In the genomic region with DNA sequence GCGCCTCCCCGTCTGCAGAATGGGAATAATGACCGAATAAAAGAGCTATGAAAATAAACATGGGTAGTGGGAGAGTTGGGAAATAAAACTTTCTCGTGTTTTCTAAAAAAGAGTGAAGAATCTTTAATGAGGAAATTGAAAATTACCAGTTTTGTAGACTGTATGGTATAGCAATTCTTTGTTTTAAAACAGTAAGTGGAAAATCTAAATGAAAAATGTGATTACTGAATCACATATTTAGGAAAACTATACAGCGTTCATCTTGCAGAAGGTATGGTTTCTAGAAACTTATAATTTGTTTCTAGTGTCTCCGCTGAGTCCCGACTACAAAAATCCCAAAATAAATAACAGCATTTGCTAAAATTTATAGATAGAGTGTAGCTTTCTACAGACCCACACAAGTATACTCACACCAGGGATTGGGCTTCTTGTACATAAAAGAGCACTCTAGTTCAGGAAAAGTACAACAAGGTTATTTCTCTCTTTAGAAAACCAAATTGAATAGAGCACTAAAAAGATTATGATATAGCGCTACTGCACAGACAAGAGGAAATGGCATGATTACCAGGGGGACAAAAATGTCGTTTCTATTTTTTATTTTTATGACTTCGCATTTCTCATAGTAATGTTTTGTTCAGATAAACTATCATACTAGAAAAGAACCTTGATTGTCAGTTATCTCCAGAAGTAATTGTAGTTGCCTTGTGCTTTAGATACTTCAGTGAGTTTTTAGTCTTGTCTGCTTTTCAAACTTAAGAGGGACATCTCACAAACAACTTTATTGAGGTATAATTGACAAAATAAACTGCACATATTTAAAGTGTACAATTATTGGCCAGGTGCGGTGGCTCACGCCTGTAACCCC, we compare ENCODE assay signal across 8 cellular contexts. TPM values are rescaled to one million over a fixed set of nuclear protein-coding genes. Genes with fewer than 3 reads are reported as not detected.
DNase-seq lines count a peak whose midpoint lies in the region; ATAC-seq, FAIRE-seq and TF ChIP-seq lines count a peak whose summit lies in the region.

No MANE protein-coding gene starts in this region.

- WGBS in right lobe of liver (ENCODE audit: insufficient coverage, low coverage, low lambda C conversion rate, missing lambda C conversion rate), result 9% methylated on average over 10 of the region's 12 CpGs
- WGBS in upper lobe of left lung, 2 donors, result 34 to 36% methylated on average over 12 of the region's 12 CpGs

- H3K27me3 Mint-ChIP-seq in astrocyte (ENCODE audit: low read depth, unreplicated experiment), result no peaks in the 10 kb centered on the region

- H3K4me2 ChIP-seq in astrocyte (ENCODE audit: low read length), result peak overlapping the region; percentile 87

- intact Hi-C loops in Right ventricle myocardium inferior (cut with DNase I) (loop anchor here (1.0 to 5.0 kb wide), 2 partner anchors 232 to 256 kb away; a partner anchor contains a TSS), right lobe of liver (cut with DNase I) (loop anchor here in 1 of 2 donors (10.0 kb wide), 1 partner anchor 253 kb away; no protein-coding TSS in a partner anchor)

- no peak for DNase-seq in cardiac muscle cell (ENCODE audit: low read depth in 1 of 2, low spot score in 1 of 2)
- no peak for DNase-seq in Right ventricle myocardium inferior (ENCODE audit: missing footprints)
- no peak for DNase-seq in astrocyte (ENCODE audit: low read depth)
- no peak for DNase-seq in right lobe of liver
- no peak for DNase-seq in upper lobe of left lung
- no peak for DNase-seq in NCI-H510A treated with DMSO at 0.1 percent for 48 hours (lab: John Stamatoyannopoulos, UW)
- no peak for DNase-seq in HTR-8/SVneo (ENCODE audit: insufficient read length, low spot score)

- H3K27ac ChIP-seq in cardiac muscle cell, result peak overlapping the region; percentile 99
- peak overlapping the region; percentile 36 for H3K27ac ChIP-seq in astrocyte (ENCODE audit: low read depth, low read length)
- peak overlapping the region; percentile 39 to 91 (median 88) for H3K27ac ChIP-seq in right lobe of liver
- peak overlapping the region; percentile 94 to 99 (median 95) for H3K27ac ChIP-seq in upper lobe of left lung

- H3K9me3 ChIP-seq in cardiac muscle cell (ENCODE audit: low read depth), result no peaks in the 10 kb centered on the region
- no peaks in the 10 kb centered on the region for H3K9me3 ChIP-seq in astrocyte (ENCODE audit: insufficient read depth, low read depth, low read length)
- no peaks in the 10 kb centered on the region for H3K9me3 ChIP-seq in right lobe of liver
- H3K9me3 ChIP-seq in upper lobe of left lung, result no peaks in the 10 kb centered on the region

- TF ChIP-seq POLR2A in right lobe of liver (IDR thresholded peaks at IDR 0.05), result no peak
- no peak for TF ChIP-seq POLR2A in upper lobe of left lung (IDR thresholded peaks at IDR 0.05)

- no peaks in the 10 kb centered on the region for H3K36me3 Mint-ChIP-seq in astrocyte (ENCODE audit: low read depth, unreplicated experiment)

- H3K27me3 ChIP-seq in cardiac muscle cell, result no peaks in the 10 kb centered on the region
- H3K27me3 ChIP-seq in astrocyte (ENCODE audit: insufficient read depth, low read length), result no peaks in the 10 kb centered on the region
- no peaks in the 10 kb centered on the region for H3K27me3 ChIP-seq in right lobe of liver
- no peaks in the 10 kb centered on the region for H3K27me3 ChIP-seq in upper lobe of left lung

- no peaks in the 10 kb centered on the region for H3K9me3 Mint-ChIP-seq in astrocyte (ENCODE audit: unreplicated experiment)

- H3K4me1 ChIP-seq in cardiac muscle cell (ENCODE audit: low read depth), result peaks cover 15% of the 10 kb centered on the region
- H3K4me1 ChIP-seq in astrocyte (ENCODE audit: insufficient read depth, low read length), result no peaks in the 10 kb centered on the region
- peaks cover 0 to 40% (median 6%) of the 10 kb centered on the region in 4 donors for H3K4me1 ChIP-seq in right lobe of liver
- H3K4me1 ChIP-seq in upper lobe of left lung, result peaks cover 5 to 13% (median 11%) of the 10 kb centered on the region in 4 donors

- H2AFZ ChIP-seq in astrocyte (ENCODE audit: low read depth, low read length), result peak overlapping the region; percentile 79

- TF ChIP-seq CTCF in cardiac muscle cell (IDR thresholded peaks at IDR 0.05; ENCODE audit: low read depth, low read length), result no peak
- TF ChIP-seq CTCF in astrocyte (IDR thresholded peaks at IDR 0.05; ENCODE audit: insufficient read depth, low read depth, low read length), result no peak
- no peak for TF ChIP-seq CTCF in right lobe of liver (IDR thresholded peaks at IDR 0.05)
- no peak for TF ChIP-seq CTCF in upper lobe of left lung (IDR thresholded peaks at IDR 0.05)

- peaks cover 15% of the 10 kb centered on the region for H3K4me1 Mint-ChIP-seq in astrocyte (ENCODE audit: low read depth, unreplicated experiment)

- H3K79me2 ChIP-seq in astrocyte (ENCODE audit: insufficient read depth, low read length), result peaks cover 33% of the 10 kb centered on the region

- FAIRE-seq in astrocyte (lab: Jason Lieb, UNC) (no peak), HTR-8/SVneo (lab: Jason Lieb, UNC) (no peak)

- no peak for TF ChIP-seq EP300 in upper lobe of left lung (IDR thresholded peaks at IDR 0.05)

- H3K36me3 ChIP-seq in cardiac muscle cell, result no peaks in the 10 kb centered on the region
- no peaks in the 10 kb centered on the region for H3K36me3 ChIP-seq in astrocyte (ENCODE audit: insufficient read depth, low read length)
- no peaks in the 10 kb centered on the region for H3K36me3 ChIP-seq in right lobe of liver
- H3K36me3 ChIP-seq in upper lobe of left lung, result no peaks in the 10 kb centered on the region

- H3K9ac ChIP-seq in astrocyte (ENCODE audit: low read length), result peak overlapping the region; percentile 97

- peak overlapping the region; percentile 84 for H3K27ac Mint-ChIP-seq in astrocyte (ENCODE audit: unreplicated experiment)

- H3K4me3 Mint-ChIP-seq in astrocyte (ENCODE audit: unreplicated experiment), result peak overlapping the region; percentile 88

- peaks cover 30% of the 10 kb centered on the region for H4K20me1 ChIP-seq in astrocyte (ENCODE audit: insufficient read depth, low read length)

- H3K4me3 ChIP-seq in cardiac muscle cell, result peak overlapping the region; percentile 99
- peak overlapping the region; percentile 72 for H3K4me3 ChIP-seq in astrocyte (ENCODE audit: insufficient read depth, low read depth, low read length)
- peak overlapping the region; percentile 71 to 76 (median 76) for H3K4me3 ChIP-seq in right lobe of liver
- H3K4me3 ChIP-seq in upper lobe of left lung, result peak overlapping the region; percentile 1 to 89 (median 84)

- ATAC-seq in Right ventricle myocardium inferior, result no peak
- no peak for ATAC-seq in right lobe of liver
- ATAC-seq in upper lobe of left lung (ENCODE audit: low FRiP score in 2 of 2), result no peak
- ATAC-seq in HG03196 (IDR thresholded peaks at IDR 0.05; ENCODE audit: unreplicated experiment), result no peak

RNA-seq across cellular contexts. Expression of a gene that starts 1.0 kb away (rescaled TPM):
- total RNA-seq in cardiac muscle cell (12.8 and 29.2 TPM in 2 replicates), Right ventricle myocardium inferior (26.7 TPM), astrocyte (50.1 and 50.2 TPM in 2 replicates), right lobe of liver (10 to 100 TPM; 18.4 to 40.2 (median 29.0) TPM), upper lobe of left lung (10 to 100 TPM; 21.9 to 70.2 (median 53.8) TPM)
- polyA plus RNA-seq in cardiac muscle cell, result 10.1 and 21.2 TPM in 2 replicates

Comparison
In these comparisons a context has a peak if more than half of its experiments do, and no peak if none do; other contexts are left out.
1. H3K27ac ChIP-seq: peak in every context shown above with its lines; median percentile 99 in cardiac muscle cell; 95 in upper lobe of left lung; 88 in right lobe of liver; 36 in astrocyte.